In genomic region chr14:71339650-71340415, GRCh38 we compare ENCODE assay signal across 24 cellular contexts. TPM values are rescaled to one million over a fixed set of nuclear protein-coding genes. Genes with fewer than 3 reads are reported as not detected.
DNase-seq lines count a peak whose midpoint lies in the region; ATAC-seq, FAIRE-seq and TF ChIP-seq lines count a peak whose summit lies in the region.
"Had no signal": no experiment of that assay in that cellular context is flagged by ENCODE, and none has a peak within 500 bp of the region (broad histone marks: within the 10 kb centered on the region; RNA-seq: fewer than 3 reads in every experiment).

No MANE protein-coding gene starts in this region.

- H3K27ac Mint-ChIP-seq in stimulated activated naive B cell treated with anti-CD40 and anti-IgM and Interleukin-4, amounts not matched to agents 10 μg/mL and 1 μg/mL and 100 μg/mL, for 72 hours: no peak overlapping the region
- H3K27ac Mint-ChIP-seq: activated naive CD8-positive, alpha-beta T cell; activated T-helper 1 cell treated with anti-CD3 and anti-CD28 coated beads, Interleukin-12 subunit alpha, Interleukin-12 subunit beta, Interleukin-2, Interleukin-4 antibody, amounts not matched to agents 30 ng/mL and 10 ng/mL and 1 ng/mL, durations not matched to agents 14 hours and 24 hours and 36 hours; stimulated activated naive CD8-positive, alpha-beta T cell treated with anti-CD3 and anti-CD28 coated beads, Interleukin-15, Interleukin-2, amounts not matched to agents 100 ng/mL and 50 ng/mL, for 24 hours had no signal

- peaks cover 8 to 10% of the 10 kb centered on the region in 2 donors for H3K9me3 Mint-ChIP-seq in stimulated activated naive B cell treated with anti-CD40 and anti-IgM and Interleukin-4, amounts not matched to agents 10 μg/mL and 1 μg/mL and 100 μg/mL, for 72 hours
- H3K9me3 Mint-ChIP-seq: activated T-helper 1 cell treated with anti-CD3 and anti-CD28 coated beads, Interleukin-12 subunit alpha, Interleukin-12 subunit beta, Interleukin-2, Interleukin-4 antibody, amounts not matched to agents 30 ng/mL and 10 ng/mL and 1 ng/mL, durations not matched to agents 14 hours and 24 hours and 36 hours had no signal

- DNase-seq in adrenal gland (peak in 1 of 7 donors; percentile 30), left lobe of liver (ENCODE audit: low spot score) (peak; percentile 72), small intestine (peak; percentile 84), GF-D8 (lab: John Stamatoyannopoulos, UW) (no peak), COLO829 (ENCODE audit: low spot score) (no peak), tibial artery (no peak)
- DNase-seq in stimulated activated naive B cell treated with anti-CD40 and anti-IgM and Interleukin-4, amounts not matched to agents 10 μg/mL and 1 μg/mL and 100 μg/mL, for 72 hours: no peak
- DNase-seq: activated CD4-positive, CD25-positive, alpha-beta regulatory T cell treated with anti-CD3 and anti-CD28 coated beads, Interleukin-2, amount 50 U/mL, for 72 hours; C1 segment of cervical spinal cord; NCI-H1436 treated with DMSO at 0.1 percent for 48 hours; NCI-H82; sigmoid colon; stimulated activated CD4-positive, alpha-beta T cell treated with anti-CD3 and anti-CD28 coated beads, Interleukin-1b, Interleukin-23, amount 100 ng/mL, for 48 hours; T-helper 9 cell had no signal

- peak; percentile 80 for ATAC-seq in left lobe of liver
- ATAC-seq in stimulated activated naive B cell treated with anti-CD40 and anti-IgM and Interleukin-4, amounts not matched to agents 10 μg/mL and 1 μg/mL and 100 μg/mL, for 72 hours (replicated peaks): no peak
- ATAC-seq: A549, body of pancreas, Panc1 had no signal

- peaks cover 45 to 86% of the 10 kb centered on the region in 2 donors for H3K4me1 Mint-ChIP-seq in stimulated activated naive B cell treated with anti-CD40 and anti-IgM and Interleukin-4, amounts not matched to agents 10 μg/mL and 1 μg/mL and 100 μg/mL, for 72 hours

- no peak overlapping the region for H3K4me3 Mint-ChIP-seq in stimulated activated naive B cell treated with anti-CD40 and anti-IgM and Interleukin-4, amounts not matched to agents 10 μg/mL and 1 μg/mL and 100 μg/mL, for 72 hours
- H3K4me3 Mint-ChIP-seq: activated naive CD8-positive, alpha-beta T cell; activated T-helper 1 cell treated with anti-CD3 and anti-CD28 coated beads, Interleukin-12 subunit alpha, Interleukin-12 subunit beta, Interleukin-2, Interleukin-4 antibody, amounts not matched to agents 30 ng/mL and 10 ng/mL and 1 ng/mL, durations not matched to agents 14 hours and 24 hours and 36 hours; stimulated activated naive CD8-positive, alpha-beta T cell treated with anti-CD3 and anti-CD28 coated beads, Interleukin-15, Interleukin-2, amounts not matched to agents 100 ng/mL and 50 ng/mL, for 24 hours had no signal

- H3K27me3 ChIP-seq in adrenal gland: no peaks in the 10 kb centered on the region
- H3K27me3 ChIP-seq in small intestine (ENCODE audit: control insufficient read depth in 2 of 2, insufficient read depth in 2 of 2, low read length in 2 of 2): no peaks in the 10 kb centered on the region
- no peaks in the 10 kb centered on the region for H3K27me3 ChIP-seq in tibial artery
- H3K27me3 ChIP-seq: body of pancreas, sigmoid colon had no signal

- CTCF ChIA-PET in HEK293 (lab: Yijun Ruan, JAX): no interaction called here

- H3K36me3 Mint-ChIP-seq in stimulated activated naive B cell treated with anti-CD40 and anti-IgM and Interleukin-4, amounts not matched to agents 10 μg/mL and 1 μg/mL and 100 μg/mL, for 72 hours: peaks cover 57 to 68% of the 10 kb centered on the region in 2 donors

- POLR2A ChIA-PET in HEK293 (lab: Yijun Ruan, JAX): no interaction called here

- H3K27me3 Mint-ChIP-seq in stimulated activated naive B cell treated with anti-CD40 and anti-IgM and Interleukin-4, amounts not matched to agents 10 μg/mL and 1 μg/mL and 100 μg/mL, for 72 hours: no peaks in the 10 kb centered on the region
- H3K27me3 Mint-ChIP-seq: activated naive CD8-positive, alpha-beta T cell; stimulated activated naive CD8-positive, alpha-beta T cell treated with anti-CD3 and anti-CD28 coated beads, Interleukin-15, Interleukin-2, amounts not matched to agents 100 ng/mL and 50 ng/mL, for 24 hours had no signal

- no peak overlapping the region for H3K4me3 ChIP-seq in HEK293 (ENCODE audit: low read depth, low read length)
- H3K4me3 ChIP-seq in adrenal gland: no peak overlapping the region
- no peak overlapping the region for H3K4me3 ChIP-seq in small intestine (ENCODE audit: low read depth in 1 of 2, low read length in 2 of 2)
- H3K4me3 ChIP-seq in tibial artery: no peak overlapping the region
- H3K4me3 ChIP-seq: A549, body of pancreas, sigmoid colon had no signal

- TF ChIP-seq CTCF in HEK293 (tag by site-specific recombination; IDR thresholded peaks at IDR 0.05) (no peak), adrenal gland (IDR thresholded peaks at IDR 0.05) (peak in 1 of 6 experiments; percentile 5), tibial artery (IDR thresholded peaks at IDR 0.05) (no peak)

- FAIRE-seq in small intestine (lab: Jason Lieb, UNC): no peak
- FAIRE-seq: A549, G401.6, GM19239, H1 had no signal

- 65 to 75% (median 66%) methylated on average over 6 of the region's 6 CpGs for WGBS in adrenal gland, 4 donors
- 23 to 52% (median 35%) methylated on average over 6 of the region's 6 CpGs for WGBS in small intestine, 3 donors

- H3K27ac ChIP-seq in HEK293 (ENCODE audit: extremely low read depth, low read depth, low read length) (no peak overlapping the region), adrenal gland (peak overlapping the region in 4 of 5 donors; percentile 7 to 65 (median 12)), small intestine (ENCODE audit: low read depth in 1 of 2, low read length in 1 of 2) (peak overlapping the region; percentile 74 to 75), tibial artery (no peak overlapping the region)
- H3K27ac ChIP-seq: A549 had no signal

- H3K4me1 ChIP-seq in HEK293 (ENCODE audit: control insufficient read depth, insufficient read depth, low read length) (0 out of 2 replicates have a peak, but pooled peaks cover 2% of the 10 kb centered on the region), adrenal gland (replicated peaks in 1 of 2) (peaks cover 31 to 40% of the 10 kb centered on the region in 2 donors), small intestine (ENCODE audit: control insufficient read depth in 2 of 2, insufficient read depth in 1 of 2, low read depth in 1 of 2, low read length in 1 of 2) (peaks cover 2 to 10% of the 10 kb centered on the region in 2 donors), tibial artery (peaks cover 0 to 30% (median 10%) of the 10 kb centered on the region in 4 donors)
- H3K4me1 ChIP-seq: A549 had no signal

- intact Hi-C loops in adrenal gland (cut with DNase I): no loop called here
- intact Hi-C loops in tibial artery (cut with DNase I; ENCODE audit: low total_unique reads): no loop called here

- H3K36me3 ChIP-seq in HEK293 (ENCODE audit: control insufficient read depth in 2 of 2, insufficient read depth in 1 of 2, low read length in 2 of 2) (no peaks in the 10 kb centered on the region), adrenal gland (replicated peaks in 1 of 2) (no peaks in the 10 kb centered on the region), small intestine (ENCODE audit: control insufficient read depth in 2 of 2, insufficient read depth in 2 of 2, low read length in 2 of 2) (no peaks in the 10 kb centered on the region), tibial artery (no peaks in the 10 kb centered on the region)
- H3K36me3 ChIP-seq: sigmoid colon had no signal

- H3K9me3 ChIP-seq in HEK293 (ENCODE audit: control insufficient read depth, insufficient read depth, low read depth, low read length) (no peaks in the 10 kb centered on the region), adrenal gland (replicated peaks in 1 of 3) (no peaks in the 10 kb centered on the region), small intestine (ENCODE audit: control insufficient read depth, low read depth) (no peaks in the 10 kb centered on the region), tibial artery (no peaks in the 10 kb centered on the region)
- H3K9me3 ChIP-seq: A549, body of pancreas had no signal

- no peak for TF ChIP-seq POLR2A in adrenal gland (IDR thresholded peaks at IDR 0.05)

TF ChIP-seq in HEK293, 187 proteins besides CTCF, POLR2A, EP300 and RAD21 (continues in another document):
- TF ChIP-seq ZBTB11 (tag by site-specific recombination; conservative IDR thresholded peaks at IDR 0.05; ENCODE audit: low read depth) (no peak), OSR2 (tag by site-specific recombination; IDR thresholded peaks at IDR 0.05) (peak; percentile 86), IKZF3 (tag by site-specific recombination; IDR thresholded peaks at IDR 0.05) (0 out of 2 replicates have a peak, but pooled peaks have one; percentile 30)

RNA-seq across cellular contexts. Expression of gene SIPA1L1, which starts 19.6 kb away (rescaled TPM):
- 100 to 1,000 TPM in 1 of 8 donors, 10 to 100 TPM in 7; 40.9 to 104 (median 76.1) TPM for total RNA-seq in adrenal gland
- polyA plus RNA-seq in adrenal gland: 10 to 100 TPM; 31.6 to 78.1 (median 77.7) TPM
- total RNA-seq in left lobe of liver: 26.5 TPM
- polyA plus RNA-seq in small intestine: 10 to 100 TPM; 23.3 to 50.1 (median 29.2) TPM

Comparison
In these comparisons a context has a peak if more than half of its experiments do, and no peak if none do; other contexts are left out.
1. H3K27ac ChIP-seq: peak in adrenal gland (4 of 5) and small intestine (2 of 2); none in HEK293 (single experiment) and tibial artery (0 of 2).
2. DNase-seq: peak in left lobe of liver (single experiment) and small intestine (single experiment); none in GF-D8 (single experiment), stimulated activated naive B cell treated with anti-CD40 and anti-IgM and Interleukin-4, amounts not matched to agents 10 μg/mL and 1 μg/mL and 100 μg/mL, for 72 hours (single experiment), COLO829 (single experiment) and tibial artery (0 of 2).